21 cellular contexts compared by ENCODE assay signal in genomic region chr2:79721966-79722365, GRCh38.
"Had no signal": no experiment of that assay in that cellular context is flagged by ENCODE, and none has a peak within 500 bp of the region (broad histone marks: within the 10 kb centered on the region; RNA-seq: fewer than 3 reads in every experiment).

No MANE protein-coding gene starts in this region.

- H3K27me3 ChIP-seq: colonic mucosa, gastroesophageal sphincter, heart left ventricle, ovary, suprapubic skin had no signal

- DNase-seq: activated CD4-positive, alpha-beta T cell treated with anti-CD3 and anti-CD28 coated beads for 36 hours; activated CD4-positive, alpha-beta T cell treated with anti-CD3 and anti-CD28 coated beads, Interleukin-2, amount 50 U/mL, for 48 hours; activated naive CD4-positive, alpha-beta T cell; activated naive CD8-positive, alpha-beta T cell treated with anti-CD3 and anti-CD28 coated beads for 36 hours; activated T-cell treated with anti-CD3 and anti-CD28 coated beads for 4 hours; amygdala; colonic mucosa; heart left ventricle; kidney glomerular epithelial cell; left ventricle myocardium superior; naive B cell; ovary; psoas muscle; right cardiac atrium; small intestine; stimulated activated CD4-positive, alpha-beta T cell treated with anti-CD3 and anti-CD28 coated beads, Interleukin-4, amount 100 ng/mL, for 1 hour; stimulated activated naive CD8-positive, alpha-beta T cell treated with anti-CD3 and anti-CD28 coated beads, Interleukin-15, amount 100 ng/mL, for 72 hours; SW 1271; trophoblast cell had no signal

- H3K4me3 ChIP-seq: colonic mucosa, gastroesophageal sphincter, heart left ventricle, ovary, psoas muscle, suprapubic skin had no signal

- H3K36me3 ChIP-seq: colonic mucosa, gastroesophageal sphincter, heart left ventricle, ovary, suprapubic skin had no signal

- H3K4me1 ChIP-seq: colonic mucosa, gastroesophageal sphincter, heart left ventricle, psoas muscle, suprapubic skin had no signal

- H3K9me3 ChIP-seq: colonic mucosa, gastroesophageal sphincter, ovary, psoas muscle had no signal

- H3K27ac ChIP-seq: colonic mucosa, gastroesophageal sphincter, heart left ventricle, ovary, psoas muscle, suprapubic skin had no signal
